In the genomic region with DNA sequence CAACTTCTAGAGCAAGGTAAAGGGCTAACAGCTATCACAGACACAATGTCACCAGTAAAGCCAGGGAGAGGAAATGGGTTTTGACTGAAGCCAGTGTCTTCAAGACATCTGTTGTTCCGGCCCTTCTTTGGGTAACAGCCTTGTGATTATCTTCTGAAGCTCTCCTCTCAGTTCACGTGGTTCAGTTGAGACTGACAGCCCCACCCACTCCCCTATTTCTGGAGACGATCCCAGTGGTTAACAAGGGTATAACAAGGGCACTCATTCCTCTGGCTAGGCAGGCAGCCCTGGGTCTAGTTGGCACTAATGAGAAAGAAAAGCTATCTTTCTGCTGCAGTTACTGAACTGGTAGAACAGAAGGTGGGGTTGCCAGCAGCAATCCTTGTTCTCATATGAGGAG, we compare ENCODE assay signal across 8 cellular contexts. TPM values are rescaled to one million over a fixed set of nuclear protein-coding genes. Genes with fewer than 3 reads are reported as not detected.
DNase-seq lines count a peak whose midpoint lies in the region; ATAC-seq, FAIRE-seq and TF ChIP-seq lines count a peak whose summit lies in the region.

No MANE protein-coding gene starts in this region.

- no peak for DNase-seq in GM12864 (ENCODE audit: low read depth)
- peak; percentile 76 for DNase-seq in KG1 (lab: John Stamatoyannopoulos, UW)
- peak; percentile 21 for DNase-seq in UCSD-AML1 (lab: John Stamatoyannopoulos, UW; ENCODE audit: unreplicated experiment)
- peak; percentile 7 for DNase-seq in brain microvascular endothelial cell
- DNase-seq in kidney = no peak
- DNase-seq in stimulated activated CD4-positive, alpha-beta T cell treated with anti-CD3 and anti-CD28 coated beads, TNF-alpha, amount 100 ng/mL, for 1 hour (ENCODE audit: low read depth in 3 of 3, low spot score in 1 of 3) = peak; percentile 11 to 31 (median 20)
- DNase-seq in ovary = no peak

- 24 to 30% (median 28%) methylated on average over 3 of the region's 3 CpGs for WGBS in ovary, 3 donors

- no peak for FAIRE-seq in kidney (lab: Jason Lieb, UNC)

- no peak overlapping the region for H3K4me3 ChIP-seq in GM12864 (ENCODE audit: low read depth, low read length)
- H3K4me3 ChIP-seq in brain microvascular endothelial cell (ENCODE audit: low read depth, low read length) = no peak overlapping the region
- H3K4me3 ChIP-seq in kidney (ENCODE audit: low read length in 2 of 2) = no peak overlapping the region
- H3K4me3 ChIP-seq in ovary = no peak overlapping the region

- TF ChIP-seq POLR2A in ovary (IDR thresholded peaks at IDR 0.05) = no peak

- ATAC-seq in GM21737 (IDR thresholded peaks at IDR 0.05; ENCODE audit: unreplicated experiment) = peak; percentile 77

- intact Hi-C loops in kidney (cut with DNase I) = no loop called here
- intact Hi-C loops in ovary (cut with DNase I) = no loop called here

- no peak overlapping the region for H3K9ac ChIP-seq in kidney (ENCODE audit: low read length in 2 of 2)

- TF ChIP-seq EP300 in ovary (IDR thresholded peaks at IDR 0.05) = no peak

- TF ChIP-seq CTCF in GM12864 (IDR thresholded peaks at IDR 0.05; ENCODE audit: low read depth, low read length, missing control alignments) (peak; percentile 38), brain microvascular endothelial cell (IDR thresholded peaks at IDR 0.05; ENCODE audit: low read depth, low read length, missing control alignments) (peak; percentile 46), kidney (IDR thresholded peaks at IDR 0.05; ENCODE audit: borderline replicate concordance, extremely low read depth, insufficient read depth) (peak; percentile 6), ovary (IDR thresholded peaks at IDR 0.05) (no peak)

- H3K27me3 ChIP-seq in brain microvascular endothelial cell (replicated peaks) (no peaks in the 10 kb centered on the region), ovary (no peaks in the 10 kb centered on the region)

- no peaks in the 10 kb centered on the region for H3K36me3 ChIP-seq in brain microvascular endothelial cell (replicated peaks)
- no peaks in the 10 kb centered on the region for H3K36me3 ChIP-seq in kidney (ENCODE audit: control insufficient read depth in 1 of 2, insufficient read depth in 2 of 2, low read length in 2 of 2)
- H3K36me3 ChIP-seq in ovary = no peaks in the 10 kb centered on the region

- H3K9me3 ChIP-seq in kidney (ENCODE audit: control insufficient read depth in 1 of 2, low read length in 2 of 2) = no peaks in the 10 kb centered on the region
- no peaks in the 10 kb centered on the region for H3K9me3 ChIP-seq in ovary

- peaks cover 0 to 9% of the 10 kb centered on the region in 2 donors for H3K4me1 ChIP-seq in kidney (ENCODE audit: control insufficient read depth in 1 of 2, insufficient read depth in 1 of 2, low read depth in 1 of 2, low read length in 2 of 2)
- H3K4me1 ChIP-seq in ovary (ENCODE audit: insufficient read depth) = peaks cover 2% of the 10 kb centered on the region

- H3K27ac ChIP-seq in brain microvascular endothelial cell (no peak overlapping the region), kidney (ENCODE audit: low read depth in 2 of 2, low read length in 2 of 2) (no peak overlapping the region), ovary (no peak overlapping the region)

- in situ Hi-C loops in brain microvascular endothelial cell (cut with HindIII; ENCODE audit: low pct_ligation_motif_present, low sequenced_read_pairs) = no loop called here

RNA-seq across cellular contexts. Expression of a gene that starts 6.9 kb away (rescaled TPM):
- total RNA-seq in kidney (46.0 TPM), ovary (10 to 100 TPM; 10.3 to 24.2 (median 16.6) TPM)
- polyA plus RNA-seq in kidney (ENCODE audit: insufficient read depth, low read depth, low replicate concordance) (17.8 TPM), ovary (10 to 100 TPM in 1 of 2 donors, 1 to 10 TPM in 1; 7.1 to 23.3 TPM)

RNA-seq across cellular contexts. Expression of a gene that starts 53.5 kb away (rescaled TPM):
- total RNA-seq in kidney (35.8 TPM), ovary (10 to 100 TPM in 6 of 7 donors, 1 to 10 TPM in 1; 9.3 to 21.7 (median 15.8) TPM)
- polyA plus RNA-seq in kidney (ENCODE audit: insufficient read depth, low read depth, low replicate concordance) (19.0 TPM), ovary (10 to 100 TPM in 1 of 2 donors, 1 to 10 TPM in 1; 9.1 to 19.0 TPM)

Comparison
In these comparisons a context has a peak if more than half of its experiments do, and no peak if none do; other contexts are left out.
1. DNase-seq: peak in KG1 (single experiment), UCSD-AML1 (single experiment), brain microvascular endothelial cell (single experiment) and stimulated activated CD4-positive, alpha-beta T cell treated with anti-CD3 and anti-CD28 coated beads, TNF-alpha, amount 100 ng/mL, for 1 hour (3 of 3); none in GM12864 (single experiment), kidney (single experiment) and ovary (0 of 5).
2. CTCF ChIP-seq: peak in GM12864 (single experiment), brain microvascular endothelial cell (single experiment) and kidney (single experiment); none in ovary (0 of 3).